In genomic region chr13:97254809-97255208, GRCh38 we compare ENCODE assay signal across 10 cellular contexts. TPM values are rescaled to one million over a fixed set of nuclear protein-coding genes. Genes with fewer than 3 reads are reported as not detected.
DNase-seq lines count a peak whose midpoint lies in the region; ATAC-seq and TF ChIP-seq lines count a peak whose summit lies in the region.
"Had no signal": no experiment of that assay in that cellular context is flagged by ENCODE, and none has a peak within 500 bp of the region (broad histone marks: within the 10 kb centered on the region; RNA-seq: fewer than 3 reads in every experiment).

No MANE protein-coding gene starts in this region.

- no peak overlapping the region for H3K4me2 ChIP-seq in hepatocyte

- H3K36me3 ChIP-seq in adrenal gland (replicated peaks in 1 of 2) (no peaks in the 10 kb centered on the region), hepatocyte (replicated peaks; ENCODE audit: insufficient read depth, low read depth) (no peaks in the 10 kb centered on the region), suprapubic skin (no peaks in the 10 kb centered on the region), BE2C (0 out of 2 replicates have a peak, but pooled peaks cover 2% of the 10 kb centered on the region)

- intact Hi-C loops in adrenal gland (cut with DNase I), result no loop called here

- H3K9me3 ChIP-seq in adrenal gland (replicated peaks in 1 of 3) (no peaks in the 10 kb centered on the region), hepatocyte (ENCODE audit: low read depth) (no peaks in the 10 kb centered on the region), suprapubic skin (no peaks in the 10 kb centered on the region), BE2C (no peaks in the 10 kb centered on the region)

- TF ChIP-seq EP300 in suprapubic skin (IDR thresholded peaks at IDR 0.05), result no peak

- H3K9me2 ChIP-seq in hepatocyte (replicated peaks; ENCODE audit: insufficient read depth), result no peaks in the 10 kb centered on the region

- H3K79me2 ChIP-seq in hepatocyte, result peaks cover 82% of the 10 kb centered on the region

- H3K4me1 ChIP-seq in adrenal gland (replicated peaks in 1 of 2), result peaks cover 61 to 95% of the 10 kb centered on the region in 2 donors
- H3K4me1 ChIP-seq in hepatocyte (ENCODE audit: insufficient read depth), result peaks cover 53% of the 10 kb centered on the region
- peaks cover 77% of the 10 kb centered on the region for H3K4me1 ChIP-seq in suprapubic skin
- peaks cover 46% of the 10 kb centered on the region for H3K4me1 ChIP-seq in BE2C

- TF ChIP-seq POLR2A in adrenal gland (IDR thresholded peaks at IDR 0.05) (no peak), suprapubic skin (IDR thresholded peaks at IDR 0.05) (no peak)

- TF ChIP-seq CTCF in adrenal gland (IDR thresholded peaks at IDR 0.05), result no peak
- no peak for TF ChIP-seq CTCF in hepatocyte (IDR thresholded peaks at IDR 0.05; ENCODE audit: poor library complexity)
- TF ChIP-seq CTCF in suprapubic skin (IDR thresholded peaks at IDR 0.05), result no peak
- TF ChIP-seq CTCF in BE2C (IDR thresholded peaks at IDR 0.05; ENCODE audit: low read depth, low read length), result no peak

- H3K27ac ChIP-seq in adrenal gland (peak overlapping the region; percentile 81 to 95 (median 89)), hepatocyte (peak overlapping the region; percentile 94), suprapubic skin (peak overlapping the region; percentile 77)
- H3K27ac ChIP-seq: 22Rv1 had no signal

- H3K4me3 ChIP-seq in adrenal gland (no peak overlapping the region), hepatocyte (no peak overlapping the region), suprapubic skin (no peak overlapping the region), BE2C (ENCODE audit: low read depth, low read length) (no peak overlapping the region)

- DNase-seq in DMS 273 (lab: John Stamatoyannopoulos, UW; ENCODE audit: unreplicated experiment) (peak; percentile 24), DMS 273 treated with DMSO at 0.1 percent for 48 hours (lab: John Stamatoyannopoulos, UW) (no peak), adrenal gland (no peak), hepatocyte (ENCODE audit: low spot score) (no peak), suprapubic skin (ENCODE audit: low spot score in 2 of 2) (no peak), T1000 (lab: John Stamatoyannopoulos, UW) (no peak), BE2C (no peak)
- DNase-seq: activated naive CD4-positive, alpha-beta T cell had no signal

- H4K20me1 ChIP-seq in hepatocyte (ENCODE audit: insufficient read depth, poor library complexity, severe bottlenecking), result no peaks in the 10 kb centered on the region

- no peak overlapping the region for H2AFZ ChIP-seq in hepatocyte

- ATAC-seq in GM18520 (IDR thresholded peaks at IDR 0.05; ENCODE audit: unreplicated experiment), result no peak

- WGBS in adrenal gland, 4 donors, result 48 to 61% (median 56%) methylated on average over 3 of the region's 3 CpGs
- WGBS in hepatocyte (ENCODE audit: low lambda C conversion rate, missing lambda C conversion rate), result 91% methylated on average over 3 of the region's 3 CpGs
- WGBS in suprapubic skin, result 64% methylated on average over 3 of the region's 3 CpGs

- H3K27me3 ChIP-seq in adrenal gland, result no peaks in the 10 kb centered on the region
- H3K27me3 ChIP-seq in hepatocyte, result no peaks in the 10 kb centered on the region
- no peaks in the 10 kb centered on the region for H3K27me3 ChIP-seq in suprapubic skin
- H3K27me3 ChIP-seq in BE2C, result no peaks in the 10 kb centered on the region

RNA-seq across cellular contexts. Expression of gene MBNL2, which starts 32.7 kb away (rescaled TPM):
- total RNA-seq in adrenal gland, result 100 to 1,000 TPM; 102 to 250 (median 163) TPM
- 100 to 1,000 TPM in 1 of 3 donors, 10 to 100 TPM in 2; 29.2 to 119 (median 40.2) TPM for polyA plus RNA-seq in adrenal gland
- 96.8 and 97.9 TPM in 2 replicates for total RNA-seq in hepatocyte
- polyA plus RNA-seq in hepatocyte, result 27.4 and 33.8 TPM in 2 replicates
- total RNA-seq in suprapubic skin, result 10 to 100 TPM; 64.2 to 92.4 (median 73.4) TPM
- 20.9 TPM for polyA plus RNA-seq in BE2C (2012; ENCODE audit: insufficient read depth, insufficient read length, low read depth)
